Comparison of ENCODE assay signal across 18 cellular contexts in genomic region chr12:62761658-62762057, GRCh38.
A peak's percentile ranks its signal among the peaks of the same experiment; 100 is the strongest.
DNase-seq lines count a peak whose midpoint lies in the region; ATAC-seq and TF ChIP-seq lines count a peak whose summit lies in the region.
"Had no signal": no experiment of that assay in that cellular context is flagged by ENCODE, and none has a peak within 500 bp of the region (broad histone marks: within the 10 kb centered on the region; RNA-seq: fewer than 3 reads in every experiment).

No MANE protein-coding gene starts in this region.

- H3K4me1 ChIP-seq in adipocyte (ENCODE audit: control insufficient read depth, insufficient read depth, low read length) (peaks cover 58% of the 10 kb centered on the region), left ventricle myocardium inferior (peaks cover 54% of the 10 kb centered on the region), smooth muscle cell (ENCODE audit: low read depth) (no peaks in the 10 kb centered on the region)

- TF ChIP-seq CTCF in left ventricle myocardium inferior (IDR thresholded peaks at IDR 0.05; ENCODE audit: borderline replicate concordance) (no peak), smooth muscle cell (IDR thresholded peaks at IDR 0.05; ENCODE audit: borderline replicate concordance, insufficient read depth, poor library complexity, severe bottlenecking) (no peak)

- intact Hi-C loops in left ventricle myocardium inferior (cut with micrococcal nuclease): no loop called here
- intact Hi-C loops in sciatic nerve (cut with DNase I): no loop called here

- no peaks in the 10 kb centered on the region for H4K20me1 ChIP-seq in smooth muscle cell (ENCODE audit: low read depth)

- H3K4me3 ChIP-seq in adipocyte (ENCODE audit: low read length): peak overlapping the region; percentile 47
- no peak overlapping the region for H3K4me3 ChIP-seq in left ventricle myocardium inferior
- H3K4me3 ChIP-seq in smooth muscle cell: no peak overlapping the region

- H3K79me2 ChIP-seq in smooth muscle cell (ENCODE audit: low read depth): no peaks in the 10 kb centered on the region

- H3K27ac ChIP-seq in left ventricle myocardium inferior (replicated peaks) (peak overlapping the region; percentile 29), smooth muscle cell (ENCODE audit: low read depth) (no peak overlapping the region)
- H3K27ac ChIP-seq: HL-60 had no signal

- H3K9ac ChIP-seq in adipocyte (ENCODE audit: low read length) (peak overlapping the region; percentile 80), smooth muscle cell (ENCODE audit: low read depth) (no peak overlapping the region)

- ATAC-seq in sciatic nerve: peak; percentile 82
- ATAC-seq: effector memory CD8-positive, alpha-beta T cell; stimulated activated naive B cell treated with anti-CD40 and anti-IgM and Interleukin-4, amounts not matched to agents 10 μg/mL and 1 μg/mL and 100 μg/mL, for 72 hours had no signal

- H3F3A ChIP-seq in smooth muscle cell (ENCODE audit: low read depth): no peaks in the 10 kb centered on the region

- DNase-seq in Daoy (ENCODE audit: low read depth): peak; percentile 76
- no peak for DNase-seq in adipocyte (ENCODE audit: low read depth)
- DNase-seq in left ventricle myocardium inferior: no peak
- no peak for DNase-seq in sciatic nerve (ENCODE audit: low spot score)
- no peak for DNase-seq in NCI-H1417 (lab: John Stamatoyannopoulos, UW)
- no peak for DNase-seq in NCI-H2196 treated with DMSO at 0.1 percent for 48 hours (lab: John Stamatoyannopoulos, UW; ENCODE audit: unreplicated experiment)
- DNase-seq in cortex of kidney (lab: John Stamatoyannopoulos, UW): no peak
- DNase-seq in smooth muscle cell (lab: John Stamatoyannopoulos, UW; ENCODE audit: unreplicated experiment): no peak
- DNase-seq: activated CD4-positive, alpha-beta T cell treated with anti-CD3 and anti-CD28 coated beads, Interleukin-2, amount 50 U/mL, for 1 hour; activated T-cell treated with anti-CD3 and anti-CD28 coated beads, Interleukin-2, amount 50 U/mL, for 1 hour; caudate nucleus; effector memory CD8-positive, alpha-beta T cell; glutamatergic neuron; Karpas-422; NCI-H510A treated with DMSO at 0.1 percent for 48 hours; nucleus accumbens; stimulated activated naive B cell treated with anti-CD40 and anti-IgM and Interleukin-4, amounts not matched to agents 10 μg/mL and 1 μg/mL and 100 μg/mL, for 72 hours had no signal

- H2AFZ ChIP-seq in smooth muscle cell (ENCODE audit: low read depth): no peak overlapping the region

- H3K4me2 ChIP-seq in smooth muscle cell: no peak overlapping the region

- no peaks in the 10 kb centered on the region for H3K36me3 ChIP-seq in adipocyte (ENCODE audit: control insufficient read depth, insufficient read depth, low read length, severe bottlenecking)
- no peaks in the 10 kb centered on the region for H3K36me3 ChIP-seq in left ventricle myocardium inferior
- no peaks in the 10 kb centered on the region for H3K36me3 ChIP-seq in smooth muscle cell (ENCODE audit: low read depth)

- 90% methylated on average over 5 of the region's 5 CpGs for WGBS in smooth muscle cell (ENCODE audit: low lambda C conversion rate)

- H3K9me3 ChIP-seq in adipocyte (ENCODE audit: control insufficient read depth, low read length): no peaks in the 10 kb centered on the region
- H3K9me3 ChIP-seq in left ventricle myocardium inferior (replicated peaks): no peaks in the 10 kb centered on the region
- no peaks in the 10 kb centered on the region for H3K9me3 ChIP-seq in smooth muscle cell (replicated peaks; ENCODE audit: low read depth)

- H3K27me3 ChIP-seq in adipocyte (replicated peaks; ENCODE audit: control insufficient read depth, insufficient read depth, low read length): no peaks in the 10 kb centered on the region
- H3K27me3 ChIP-seq in left ventricle myocardium inferior (ENCODE audit: low read depth): no peaks in the 10 kb centered on the region
- H3K27me3 ChIP-seq in smooth muscle cell (ENCODE audit: low read depth): no peaks in the 10 kb centered on the region
